10 cellular contexts compared by ENCODE assay signal in the genomic region with DNA sequence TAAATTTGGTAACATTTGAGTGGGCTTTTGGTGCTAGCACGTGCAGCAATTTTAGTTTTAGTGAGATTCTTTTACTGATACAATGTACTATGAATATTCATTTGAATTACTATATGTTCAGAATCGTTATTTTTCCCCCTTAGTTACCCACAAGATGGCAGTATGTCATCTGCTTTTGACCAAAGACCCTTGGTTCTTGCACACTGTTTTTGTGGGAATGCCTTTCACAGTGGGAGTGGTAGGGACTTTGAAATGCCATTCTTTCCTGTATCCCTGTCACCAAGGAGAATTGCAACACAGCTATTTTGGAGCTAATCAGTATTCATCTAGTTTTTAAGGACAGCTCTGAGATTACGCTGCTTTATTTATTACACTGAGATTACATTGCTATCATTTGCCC. TPM values are rescaled to one million over a fixed set of nuclear protein-coding genes. Genes with fewer than 3 reads are reported as not detected.
DNase-seq lines count a peak whose midpoint lies in the region; ATAC-seq, FAIRE-seq and TF ChIP-seq lines count a peak whose summit lies in the region.
"Had no signal": no experiment of that assay in that cellular context is flagged by ENCODE, and none has a peak within 500 bp of the region (broad histone marks: within the 10 kb centered on the region; RNA-seq: fewer than 3 reads in every experiment).

No MANE protein-coding gene starts in this region.

- H3K9me2 ChIP-seq in OCI-LY1 (ENCODE audit: low read depth, low read length): no peaks in the 10 kb centered on the region

- TF ChIP-seq RAD21 in HepG2 (CRISPR knock-in tag; IDR thresholded peaks at IDR 0.05): no peak

- no peaks in the 10 kb centered on the region for H3K27me3 ChIP-seq in HepG2 (ENCODE audit: control insufficient read depth in 1 of 2, insufficient read depth in 2 of 2, low read length in 2 of 2)
- H3K27me3 ChIP-seq in right lobe of liver: no peaks in the 10 kb centered on the region
- H3K27me3 ChIP-seq in OCI-LY1 (ENCODE audit: insufficient read depth, low read length): no peaks in the 10 kb centered on the region
- H3K27me3 ChIP-seq in fibroblast of lung (ENCODE audit: control insufficient read depth, insufficient read depth, low read length): no peaks in the 10 kb centered on the region

- H3K27ac ChIP-seq in HepG2 (ENCODE audit: extremely low read length, insufficient read depth, low read length): no peak overlapping the region
- no peak overlapping the region for H3K27ac ChIP-seq in right lobe of liver
- no peak overlapping the region for H3K27ac ChIP-seq in OCI-LY1 (ENCODE audit: low read depth, low read length, poor library complexity, severe bottlenecking)
- no peak overlapping the region for H3K27ac ChIP-seq in fibroblast of lung (ENCODE audit: insufficient read depth, low read length)
- H3K27ac ChIP-seq: thoracic aorta had no signal

- peak; percentile 32 for FAIRE-seq in HepG2 (lab: Jason Lieb, UNC)
- FAIRE-seq: endometrium had no signal

- TF ChIP-seq CTCF in HepG2 (CRISPR knock-in tag; IDR thresholded peaks at IDR 0.05) (peak; percentile 48), right lobe of liver (IDR thresholded peaks at IDR 0.05) (peak in 2 of 4 donors; percentile 6 to 8), OCI-LY1 (IDR thresholded peaks at IDR 0.05; ENCODE audit: low read length) (peak; percentile 46; the same call in 1 of the 2 replicates), fibroblast of lung (conservative IDR thresholded peaks at IDR 0.05 in 1 of 2, IDR thresholded peaks at IDR 0.05 in 1 of 2; ENCODE audit: low read depth in 1 of 2, low read length in 2 of 2) (peak; percentile 10 to 31)

- TF ChIP-seq EP300 in HepG2 (IDR thresholded peaks at IDR 0.05; ENCODE audit: low read depth in 2 of 2, low read length in 2 of 2) (no peak), HepG2 (CRISPR knock-in tag; IDR thresholded peaks at IDR 0.05; ENCODE audit: borderline replicate concordance) (no peak)

- H3K4me3 ChIP-seq in HepG2 (replicated peaks in 1 of 3; ENCODE audit: insufficient read depth in 1 of 3, low read depth in 2 of 3, low read length in 3 of 3) (no peak overlapping the region), right lobe of liver (no peak overlapping the region), OCI-LY1 (ENCODE audit: low read depth, low read length, poor library complexity, severe bottlenecking) (no peak overlapping the region), fibroblast of lung (replicated peaks in 1 of 4; ENCODE audit: control extremely low read depth in 1 of 4, insufficient read depth in 1 of 4, low read depth in 3 of 4, low read length in 4 of 4) (no peak overlapping the region)
- H3K4me3 ChIP-seq: thoracic aorta had no signal

- intact Hi-C loops in HepG2 (cut with micrococcal nuclease; ENCODE audit: unreplicated experiment) (no loop called here), right lobe of liver (cut with DNase I) (no loop called here)

- CTCF ChIA-PET in HepG2 (lab: Yijun Ruan, JAX; ENCODE audit: low intra/inter-chr PET ratio, low total read pairs): interaction anchor here (0.6 kb wide), 1 partner anchor 402 kb away, joined by 3 read pairs; no protein-coding TSS in a partner anchor

- H3F3A ChIP-seq in OCI-LY1 (ENCODE audit: insufficient read depth, low read length): no peaks in the 10 kb centered on the region

- no peak overlapping the region for H3K9ac ChIP-seq in HepG2 (ENCODE audit: insufficient read depth, low read depth, low read length)
- H3K9ac ChIP-seq in OCI-LY1 (ENCODE audit: low read length): no peak overlapping the region
- no peak overlapping the region for H3K9ac ChIP-seq in fibroblast of lung (ENCODE audit: insufficient read depth, low read length)

- no peak overlapping the region for H3K4me2 ChIP-seq in HepG2 (ENCODE audit: low read depth, low read length)
- no peak overlapping the region for H3K4me2 ChIP-seq in OCI-LY1 (ENCODE audit: low read length)
- no peak overlapping the region for H3K4me2 ChIP-seq in fibroblast of lung (ENCODE audit: extremely low read depth, insufficient read depth, low read length)

- H4K20me1 ChIP-seq in HepG2 (ENCODE audit: insufficient read depth, low read length) (no peaks in the 10 kb centered on the region), OCI-LY1 (ENCODE audit: insufficient read depth, low read length) (no peaks in the 10 kb centered on the region), fibroblast of lung (ENCODE audit: control insufficient read depth, extremely low read depth, insufficient read depth, low read length) (no peaks in the 10 kb centered on the region)

- peak; percentile 16 for DNase-seq in HepG2 (ENCODE audit: low spot score)
- no peak for DNase-seq in right lobe of liver
- peak; percentile 15 to 21 for DNase-seq in fibroblast of lung (ENCODE audit: low read depth in 2 of 2)
- DNase-seq in stimulated activated CD4-positive, alpha-beta T cell treated with anti-CD3 and anti-CD28 coated beads, Interleukin-2, amount 100 ng/mL, for 48 hours: no peak
- DNase-seq in NCI-H2196 treated with DMSO at 0.1 percent for 48 hours (lab: John Stamatoyannopoulos, UW; ENCODE audit: unreplicated experiment): no peak

- H3K36me3 ChIP-seq in HepG2 (replicated peaks in 1 of 2; ENCODE audit: control insufficient read depth in 1 of 2, insufficient read depth in 2 of 2, low read length in 2 of 2): peaks cover 17 to 60% of the 10 kb centered on the region in 2 experiments
- H3K36me3 ChIP-seq in right lobe of liver: peaks cover 4 to 81% (median 29%) of the 10 kb centered on the region in 4 donors
- peaks cover 69% of the 10 kb centered on the region for H3K36me3 ChIP-seq in OCI-LY1 (ENCODE audit: insufficient read depth, low read length)
- peaks cover 10% of the 10 kb centered on the region for H3K36me3 ChIP-seq in fibroblast of lung (ENCODE audit: control insufficient read depth, insufficient read depth, low read length)

- H2AFZ ChIP-seq in HepG2 (ENCODE audit: low read length) (no peak overlapping the region), OCI-LY1 (ENCODE audit: low read length) (no peak overlapping the region), fibroblast of lung (ENCODE audit: low read length) (no peak overlapping the region)

- TF ChIP-seq POLR2A in HepG2 (IDR thresholded peaks at IDR 0.05; ENCODE audit: insufficient read depth in 1 of 2, low read depth in 2 of 2, low read length in 2 of 2) (no peak), right lobe of liver (IDR thresholded peaks at IDR 0.05) (no peak)

- no peaks in the 10 kb centered on the region for H3K79me2 ChIP-seq in HepG2 (ENCODE audit: insufficient read depth, low read length)
- no peaks in the 10 kb centered on the region for H3K79me2 ChIP-seq in OCI-LY1 (ENCODE audit: insufficient read depth, low read length)
- H3K79me2 ChIP-seq in fibroblast of lung (ENCODE audit: control insufficient read depth, insufficient read depth, low read length): no peaks in the 10 kb centered on the region

- H3K4me1 ChIP-seq in HepG2 (ENCODE audit: insufficient read depth, low read length): no peaks in the 10 kb centered on the region
- H3K4me1 ChIP-seq in right lobe of liver: no peaks in the 10 kb centered on the region
- no peaks in the 10 kb centered on the region for H3K4me1 ChIP-seq in OCI-LY1 (ENCODE audit: insufficient read depth, low read length, severe bottlenecking)
- H3K4me1 ChIP-seq in fibroblast of lung (ENCODE audit: control insufficient read depth, extremely low read depth, insufficient read depth, low read length): no peaks in the 10 kb centered on the region

- ATAC-seq in HepG2 (no peak), right lobe of liver (no peak), GM21576 (IDR thresholded peaks at IDR 0.05; ENCODE audit: unreplicated experiment) (no peak), HG03175 (IDR thresholded peaks at IDR 0.05; ENCODE audit: unreplicated experiment) (no peak)

- H3K9me3 ChIP-seq in HepG2 (ENCODE audit: low read length) (no peaks in the 10 kb centered on the region), right lobe of liver (no peaks in the 10 kb centered on the region), OCI-LY1 (ENCODE audit: low read length) (no peaks in the 10 kb centered on the region), fibroblast of lung (ENCODE audit: control insufficient read depth, insufficient read depth, low read depth, low read length) (no peaks in the 10 kb centered on the region)
- H3K9me3 ChIP-seq: thoracic aorta had no signal

- in situ Hi-C loops in HepG2 (cut with HindIII; ENCODE audit: extremely low pct_ligation_motif_present, low pct_unique_long_range_greater_than_20kb): no loop called here

- POLR2A ChIA-PET in HepG2 (lab: Yijun Ruan, JAX): no interaction called here

- 68% methylated on average over 3 of the region's 3 CpGs for WGBS in HepG2 (ENCODE audit: low lambda C conversion rate)
- 64% methylated on average over 3 of the region's 3 CpGs for WGBS in right lobe of liver (ENCODE audit: insufficient coverage, low coverage, low lambda C conversion rate, missing lambda C conversion rate)

- no TSS peak for BruUV-seq in HepG2 (replicated peaks; lab: Mats Ljungman, UMichigan)

RNA-seq across cellular contexts. Expression of a gene that starts 40.6 kb away (rescaled TPM):
- 57.7 and 84.4 TPM in 2 replicates for total RNA-seq in HepG2 (2016; rRNA removed; fragmentation: Illumina TruSeq; extraction: Trizol)
- total RNA-seq in HepG2 (2016; cell fraction: cytosol; rRNA removed; fragmentation: Illumina TruSeq; extraction: Trizol; ENCODE audit: low read depth): 9.5 and 11.1 TPM in 2 replicates
- 61.6 and 82.9 TPM in 2 replicates for total RNA-seq in HepG2 (2016; cell fraction: insoluble cytoplasmic fraction; rRNA removed; fragmentation: Illumina TruSeq; extraction: Trizol)
- total RNA-seq in HepG2 (2016; cell fraction: membrane; rRNA removed; fragmentation: Illumina TruSeq; extraction: Trizol): 21.4 and 27.3 TPM in 2 replicates
- total RNA-seq in HepG2 (2016; cell fraction: nucleus; rRNA removed; fragmentation: Illumina TruSeq; extraction: Trizol): 37.5 and 40.7 TPM in 2 replicates
- polyA plus RNA-seq in HepG2 (2011; rRNA removed): 27.2 and 32.3 TPM in 2 replicates
- polyA plus RNA-seq in HepG2 (2011; cell fraction: cytosol; rRNA removed): 20.8 and 24.8 TPM in 2 replicates
- 26.2 and 30.7 TPM in 2 replicates for polyA plus RNA-seq in HepG2 (2011; cell fraction: nucleus; rRNA removed)
- 29.8 and 41.2 TPM in 2 replicates for polyA plus RNA-seq in HepG2 (2012)
- 2.7 and 3.6 TPM in 2 replicates for polyA plus RNA-seq in HepG2 (2016; cell fraction: cytosol; fragmentation: Illumina TruSeq; extraction: Trizol; ENCODE audit: low read depth)
- 75.5 and 79.2 TPM in 2 replicates for polyA plus RNA-seq in HepG2 (2016; cell fraction: insoluble cytoplasmic fraction; fragmentation: Illumina TruSeq; extraction: Trizol; ENCODE audit: low read depth)
- polyA plus RNA-seq in HepG2 (2016; cell fraction: membrane; fragmentation: Illumina TruSeq; extraction: Trizol; ENCODE audit: low read depth): 7.8 and 9.4 TPM in 2 replicates
- 34.9 and 41.1 TPM in 2 replicates for polyA plus RNA-seq in HepG2 (2016; cell fraction: nucleus; fragmentation: Illumina TruSeq; extraction: Trizol; ENCODE audit: insufficient read depth, low read depth)
- 110 and 131 TPM in 2 replicates for polyA minus RNA-seq in HepG2 (2011; rRNA and poly(A)+ RNA removed; ENCODE audit: low replicate concordance)
- 45.9 and 60.1 TPM in 2 replicates for polyA minus RNA-seq in HepG2 (2011; cell fraction: cytosol; rRNA and poly(A)+ RNA removed)
- 47.7 and 48.2 TPM in 2 replicates for polyA minus RNA-seq in HepG2 (2011; cell fraction: nucleus; rRNA and poly(A)+ RNA removed)
- 10 to 100 TPM; 22.2 to 34.9 (median 29.2) TPM for total RNA-seq in right lobe of liver
- total RNA-seq in fibroblast of lung: 16.3 and 21.3 TPM in 2 replicates
- polyA plus RNA-seq in fibroblast of lung: 47.1 and 51.6 TPM in 2 replicates
- polyA plus RNA-seq in fibroblast of lung (2012): 44.9 and 52.3 TPM in 2 replicates
- polyA minus RNA-seq in fibroblast of lung (ENCODE audit: low replicate concordance): 59.8 and 72.0 TPM in 2 replicates

Comparison
In these comparisons a context has a peak if more than half of its experiments do, and no peak if none do; other contexts are left out.
1. DNase-seq: peak in HepG2 (single experiment) and fibroblast of lung (2 of 2); none in right lobe of liver (0 of 3), stimulated activated CD4-positive, alpha-beta T cell treated with anti-CD3 and anti-CD28 coated beads, Interleukin-2, amount 100 ng/mL, for 48 hours (0 of 2) and NCI-H2196 treated with DMSO at 0.1 percent for 48 hours (single experiment).